ENCODE assay signal across 16 cellular contexts in the genomic region with DNA sequence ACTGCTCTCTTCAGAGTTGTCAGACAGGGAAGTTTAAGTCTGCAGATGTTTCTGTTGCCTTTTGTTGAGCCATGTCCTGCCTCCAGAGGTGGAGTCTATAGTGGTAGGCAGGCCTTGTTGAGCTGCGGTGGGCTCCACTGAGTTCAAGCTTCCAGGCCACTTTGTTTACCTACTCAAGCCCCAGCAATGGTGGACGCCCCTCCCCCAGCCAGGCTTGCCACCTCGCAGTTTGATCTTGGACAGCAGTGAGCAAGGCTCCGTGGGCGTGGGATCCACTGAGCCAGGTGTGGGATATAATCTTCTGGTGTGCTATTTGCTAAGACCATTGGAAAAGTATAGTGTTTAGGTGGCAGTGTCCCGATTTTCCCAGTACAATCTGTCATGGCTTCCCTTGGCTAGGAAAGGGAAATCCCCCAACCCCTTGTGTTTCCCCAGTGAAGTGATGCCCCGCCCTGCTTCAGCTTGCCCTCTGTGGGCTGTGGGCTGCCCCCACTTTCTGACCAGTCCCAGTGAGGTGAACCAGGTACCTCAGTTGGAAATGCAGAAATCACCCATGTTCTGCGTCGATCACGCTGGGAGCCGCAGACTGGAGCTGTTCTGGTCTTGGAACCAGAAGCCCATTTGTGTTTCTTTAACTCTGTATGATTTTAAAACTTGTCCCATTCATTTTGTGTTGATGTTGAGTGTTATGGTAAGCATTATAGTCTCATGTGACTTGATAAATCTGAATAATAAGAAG.
DNase-seq lines count a peak whose midpoint lies in the region.
"Had no signal": no experiment of that assay in that cellular context is flagged by ENCODE, and none has a peak within 500 bp of the region (broad histone marks: within the 10 kb centered on the region; RNA-seq: fewer than 3 reads in every experiment).

No MANE protein-coding gene starts in this region.

- H3K4ac ChIP-seq in neuronal stem cell (ENCODE audit: low read length), result no peak overlapping the region

- H3K4me1 ChIP-seq in neuronal stem cell (ENCODE audit: control insufficient read depth in 2 of 2, insufficient read depth in 1 of 2, low read depth in 1 of 2, low read length in 2 of 2), result no peaks in the 10 kb centered on the region
- H3K4me1 ChIP-seq: A549; BLaER1 treated with 17β-estradiol and CSF1 and Interleukin-3, amounts not matched to agents 10 nM and 100 nM; Caco-2 had no signal

- no peak overlapping the region for H4K91ac ChIP-seq in neuronal stem cell (ENCODE audit: low read depth, low read length, poor library complexity)

- no peak overlapping the region for H2BK5ac ChIP-seq in neuronal stem cell (ENCODE audit: low read length)

- H3K27ac ChIP-seq in neuronal stem cell (replicated peaks; ENCODE audit: low read length), result no peak overlapping the region
- H3K27ac ChIP-seq: 22Rv1; A549; BLaER1 treated with 17β-estradiol and CSF1 and Interleukin-3, amounts not matched to agents 10 nM and 100 nM; C4-2B had no signal

- H3K36me3 ChIP-seq in neuronal stem cell (replicated peaks in 1 of 2; ENCODE audit: control insufficient read depth in 2 of 2, insufficient read depth in 2 of 2, low read length in 2 of 2), result no peaks in the 10 kb centered on the region
- H3K36me3 ChIP-seq: BLaER1 treated with 17β-estradiol and CSF1 and Interleukin-3, amounts not matched to agents 10 nM and 100 nM had no signal

- H3K9me3 ChIP-seq in neuronal stem cell (replicated peaks in 1 of 2; ENCODE audit: control insufficient read depth in 2 of 2, insufficient read depth in 1 of 2, low read depth in 1 of 2, low read length in 2 of 2), result no peaks in the 10 kb centered on the region
- H3K9me3 ChIP-seq: A549; BLaER1 treated with 17β-estradiol and CSF1 and Interleukin-3, amounts not matched to agents 10 nM and 100 nM; Caco-2 had no signal

- no peak overlapping the region for H3K14ac ChIP-seq in neuronal stem cell (ENCODE audit: low read length)

- no peaks in the 10 kb centered on the region for H3K79me1 ChIP-seq in neuronal stem cell (ENCODE audit: low read depth, low read length)

- H2AFZ ChIP-seq in neuronal stem cell (ENCODE audit: low read length), result no peak overlapping the region

- H4K8ac ChIP-seq in neuronal stem cell (ENCODE audit: low read depth, low read length), result no peak overlapping the region

- peak; percentile 1 for DNase-seq in stimulated activated CD4-positive, alpha-beta T cell treated with anti-CD3 and anti-CD28 coated beads, Interleukin-1b, Interleukin-23, amount 100 ng/mL, for 48 hours
- no peak for DNase-seq in stimulated activated CD4-positive, alpha-beta T cell treated with anti-CD3 and anti-CD28 coated beads, Interleukin-15, amount 100 ng/mL, for 24 hours
- DNase-seq in neuronal stem cell (ENCODE audit: low spot score) (no peak), pons (ENCODE audit: low spot score) (no peak), SIG-M5 treated with dmso at 0.1 percent for 504 hours (lab: John Stamatoyannopoulos, UW; ENCODE audit: unreplicated experiment) (no peak)
- DNase-seq: AML-193; Caco-2; Calu3; CD4-positive, alpha-beta T cell; CD8-positive, alpha-beta T cell; DMS79 treated with DMSO at 0.1 percent for 48 hours; GF-D8 had no signal

- no peak overlapping the region for H2AK5ac ChIP-seq in neuronal stem cell (ENCODE audit: low read depth, low read length)

- no peak overlapping the region for H3K9ac ChIP-seq in neuronal stem cell (ENCODE audit: low read depth, low read length, poor library complexity)
- H3K9ac ChIP-seq: BLaER1 treated with 17β-estradiol and CSF1 and Interleukin-3, amounts not matched to agents 10 nM and 100 nM had no signal

- no CpG with 5 or more reads among the region's 11 CpGs for WGBS in neuronal stem cell (ENCODE audit: extremely low coverage in 2 of 2, insufficient read length in 2 of 2, insufficient replicate concordance in 1 of 2), 2 donors

- no peak overlapping the region for H2BK12ac ChIP-seq in neuronal stem cell (ENCODE audit: low read length)

- H3K4me3 ChIP-seq in neuronal stem cell (ENCODE audit: low read length in 2 of 2), result no peak overlapping the region
- H3K4me3 ChIP-seq: A549; BLaER1 treated with 17β-estradiol and CSF1 and Interleukin-3, amounts not matched to agents 10 nM and 100 nM had no signal

- H3K4me2 ChIP-seq in neuronal stem cell (ENCODE audit: insufficient read depth, low read length, poor library complexity, severe bottlenecking), result no peak overlapping the region
- H3K4me2 ChIP-seq: A549; BLaER1 treated with 17β-estradiol and CSF1 and Interleukin-3, amounts not matched to agents 10 nM and 100 nM had no signal

- no peak overlapping the region for H2BK15ac ChIP-seq in neuronal stem cell (ENCODE audit: low read length)

- H3K27me3 ChIP-seq in neuronal stem cell (ENCODE audit: control insufficient read depth in 3 of 3, insufficient read depth in 3 of 3, low read depth in 1 of 3, low read length in 3 of 3), result no peaks in the 10 kb centered on the region
- H3K27me3 ChIP-seq: BLaER1 treated with 17β-estradiol and CSF1 and Interleukin-3, amounts not matched to agents 10 nM and 100 nM had no signal

- no peak overlapping the region for H2BK120ac ChIP-seq in neuronal stem cell (ENCODE audit: low read depth, low read length)

- peak overlapping the region; percentile 38 for H3K18ac ChIP-seq in neuronal stem cell (ENCODE audit: low read length)

- no peak overlapping the region for H3K23ac ChIP-seq in neuronal stem cell (ENCODE audit: low read depth, low read length, poor library complexity)
